1 cellular context compared by ENCODE assay signal in the genomic region with DNA sequence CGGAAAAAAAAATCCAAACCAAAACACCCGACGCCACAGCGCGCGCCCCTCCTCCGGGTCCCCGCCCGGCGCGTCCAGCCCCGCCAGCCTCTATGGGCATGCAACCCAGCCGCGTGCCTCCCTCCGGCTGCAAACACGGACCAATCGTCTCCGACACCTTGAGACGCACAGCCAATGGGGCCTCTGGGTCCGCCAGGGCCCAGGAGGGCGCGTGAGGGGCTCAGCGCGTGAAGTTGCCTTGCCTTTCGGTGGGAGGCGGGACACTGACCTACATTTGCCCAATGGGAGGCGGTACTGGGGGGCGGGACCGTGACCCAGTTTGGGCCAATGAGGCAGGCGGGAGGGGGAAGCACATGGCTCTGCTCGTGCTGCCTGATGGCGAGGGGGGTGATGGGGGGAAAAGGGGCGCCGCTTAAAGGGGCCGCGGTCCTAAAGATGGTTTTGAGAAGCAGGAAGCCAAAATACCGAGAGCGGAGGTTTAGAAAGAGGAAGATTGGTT.
A peak's percentile ranks its signal among the peaks of the same experiment; 100 is the strongest.
TF ChIP-seq lines count a peak whose summit lies in the region.

No MANE protein-coding gene starts in this region.

TF ChIP-seq in HepG2, 621 proteins besides CTCF, POLR2A, EP300 and RAD21 (continued from another document and continues in another):
- TF ChIP-seq, protein P1, sequence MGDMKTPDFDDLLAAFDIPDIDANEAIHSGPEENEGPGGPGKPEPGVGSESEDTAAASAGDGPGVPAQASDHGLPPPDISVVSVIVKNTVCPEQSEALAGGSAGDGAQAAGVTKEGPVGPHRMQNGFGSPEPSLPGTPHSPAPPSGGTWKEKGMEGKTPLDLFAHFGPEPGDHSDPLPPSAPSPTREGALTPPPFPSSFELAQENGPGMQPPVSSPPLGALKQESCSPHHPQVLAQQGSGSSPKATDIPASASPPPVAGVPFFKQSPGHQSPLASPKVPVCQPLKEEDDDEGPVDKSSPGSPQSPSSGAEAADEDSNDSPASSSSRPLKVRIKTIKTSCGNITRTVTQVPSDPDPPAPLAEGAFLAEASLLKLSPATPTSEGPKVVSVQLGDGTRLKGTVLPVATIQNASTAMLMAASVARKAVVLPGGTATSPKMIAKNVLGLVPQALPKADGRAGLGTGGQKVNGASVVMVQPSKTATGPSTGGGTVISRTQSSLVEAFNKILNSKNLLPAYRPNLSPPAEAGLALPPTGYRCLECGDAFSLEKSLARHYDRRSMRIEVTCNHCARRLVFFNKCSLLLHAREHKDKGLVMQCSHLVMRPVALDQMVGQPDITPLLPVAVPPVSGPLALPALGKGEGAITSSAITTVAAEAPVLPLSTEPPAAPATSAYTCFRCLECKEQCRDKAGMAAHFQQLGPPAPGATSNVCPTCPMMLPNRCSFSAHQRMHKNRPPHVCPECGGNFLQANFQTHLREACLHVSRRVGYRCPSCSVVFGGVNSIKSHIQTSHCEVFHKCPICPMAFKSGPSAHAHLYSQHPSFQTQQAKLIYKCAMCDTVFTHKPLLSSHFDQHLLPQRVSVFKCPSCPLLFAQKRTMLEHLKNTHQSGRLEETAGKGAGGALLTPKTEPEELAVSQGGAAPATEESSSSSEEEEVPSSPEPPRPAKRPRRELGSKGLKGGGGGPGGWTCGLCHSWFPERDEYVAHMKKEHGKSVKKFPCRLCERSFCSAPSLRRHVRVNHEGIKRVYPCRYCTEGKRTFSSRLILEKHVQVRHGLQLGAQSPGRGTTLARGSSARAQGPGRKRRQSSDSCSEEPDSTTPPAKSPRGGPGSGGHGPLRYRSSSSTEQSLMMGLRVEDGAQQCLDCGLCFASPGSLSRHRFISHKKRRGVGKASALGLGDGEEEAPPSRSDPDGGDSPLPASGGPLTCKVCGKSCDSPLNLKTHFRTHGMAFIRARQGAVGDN (CRISPR knock-in tag; IDR thresholded peaks at IDR 0.05), result peak; percentile 97
- TF ChIP-seq ZNF543 (CRISPR knock-in tag; IDR thresholded peaks at IDR 0.05), result peak; percentile 75; the same call in 1 of the 2 replicates
- peak; percentile 35; the same call in 1 of the 2 replicates for TF ChIP-seq TAF1 (CRISPR knock-in tag; IDR thresholded peaks at IDR 0.05)
- peak; percentile 28; the same call in 1 of the 2 replicates for TF ChIP-seq CEBPB (IDR thresholded peaks at IDR 0.05; ENCODE audit: borderline replicate concordance, low read depth, low read length)
- TF ChIP-seq, protein P2, sequence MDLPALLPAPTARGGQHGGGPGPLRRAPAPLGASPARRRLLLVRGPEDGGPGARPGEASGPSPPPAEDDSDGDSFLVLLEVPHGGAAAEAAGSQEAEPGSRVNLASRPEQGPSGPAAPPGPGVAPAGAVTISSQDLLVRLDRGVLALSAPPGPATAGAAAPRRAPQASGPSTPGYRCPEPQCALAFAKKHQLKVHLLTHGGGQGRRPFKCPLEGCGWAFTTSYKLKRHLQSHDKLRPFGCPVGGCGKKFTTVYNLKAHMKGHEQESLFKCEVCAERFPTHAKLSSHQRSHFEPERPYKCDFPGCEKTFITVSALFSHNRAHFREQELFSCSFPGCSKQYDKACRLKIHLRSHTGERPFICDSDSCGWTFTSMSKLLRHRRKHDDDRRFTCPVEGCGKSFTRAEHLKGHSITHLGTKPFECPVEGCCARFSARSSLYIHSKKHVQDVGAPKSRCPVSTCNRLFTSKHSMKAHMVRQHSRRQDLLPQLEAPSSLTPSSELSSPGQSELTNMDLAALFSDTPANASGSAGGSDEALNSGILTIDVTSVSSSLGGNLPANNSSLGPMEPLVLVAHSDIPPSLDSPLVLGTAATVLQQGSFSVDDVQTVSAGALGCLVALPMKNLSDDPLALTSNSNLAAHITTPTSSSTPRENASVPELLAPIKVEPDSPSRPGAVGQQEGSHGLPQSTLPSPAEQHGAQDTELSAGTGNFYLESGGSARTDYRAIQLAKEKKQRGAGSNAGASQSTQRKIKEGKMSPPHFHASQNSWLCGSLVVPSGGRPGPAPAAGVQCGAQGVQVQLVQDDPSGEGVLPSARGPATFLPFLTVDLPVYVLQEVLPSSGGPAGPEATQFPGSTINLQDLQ (CRISPR knock-in tag; IDR thresholded peaks at IDR 0.05), result peak; percentile 29; the same call in 1 of the 2 replicates
- TF ChIP-seq ZFP90 (CRISPR knock-in tag; IDR thresholded peaks at IDR 0.05; ENCODE audit: borderline replicate concordance), result peak; percentile 41; the same call in 1 of the 2 replicates
- peak; percentile 65; the same call in 1 of the 2 replicates for TF ChIP-seq RXRA (CRISPR knock-in tag; IDR thresholded peaks at IDR 0.05)
- peak; percentile 19; the same call in 1 of the 2 replicates for TF ChIP-seq NCOR1 (IDR thresholded peaks at IDR 0.05; ENCODE audit: borderline replicate concordance, low read length)
- TF ChIP-seq, protein P3, sequence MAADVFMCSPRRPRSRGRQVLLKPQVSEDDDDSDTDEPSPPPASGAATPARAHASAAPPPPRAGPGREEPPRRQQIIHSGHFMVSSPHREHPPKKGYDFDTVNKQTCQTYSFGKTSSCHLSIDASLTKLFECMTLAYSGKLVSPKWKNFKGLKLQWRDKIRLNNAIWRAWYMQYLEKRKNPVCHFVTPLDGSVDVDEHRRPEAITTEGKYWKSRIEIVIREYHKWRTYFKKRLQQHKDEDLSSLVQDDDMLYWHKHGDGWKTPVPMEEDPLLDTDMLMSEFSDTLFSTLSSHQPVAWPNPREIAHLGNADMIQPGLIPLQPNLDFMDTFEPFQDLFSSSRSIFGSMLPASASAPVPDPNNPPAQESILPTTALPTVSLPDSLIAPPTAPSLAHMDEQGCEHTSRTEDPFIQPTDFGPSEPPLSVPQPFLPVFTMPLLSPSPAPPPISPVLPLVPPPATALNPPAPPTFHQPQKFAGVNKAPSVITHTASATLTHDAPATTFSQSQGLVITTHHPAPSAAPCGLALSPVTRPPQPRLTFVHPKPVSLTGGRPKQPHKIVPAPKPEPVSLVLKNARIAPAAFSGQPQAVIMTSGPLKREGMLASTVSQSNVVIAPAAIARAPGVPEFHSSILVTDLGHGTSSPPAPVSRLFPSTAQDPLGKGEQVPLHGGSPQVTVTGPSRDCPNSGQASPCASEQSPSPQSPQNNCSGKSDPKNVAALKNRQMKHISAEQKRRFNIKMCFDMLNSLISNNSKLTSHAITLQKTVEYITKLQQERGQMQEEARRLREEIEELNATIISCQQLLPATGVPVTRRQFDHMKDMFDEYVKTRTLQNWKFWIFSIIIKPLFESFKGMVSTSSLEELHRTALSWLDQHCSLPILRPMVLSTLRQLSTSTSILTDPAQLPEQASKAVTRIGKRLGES (CRISPR knock-in tag; IDR thresholded peaks at IDR 0.05; ENCODE audit: borderline replicate concordance), result no peak
- TF ChIP-seq, protein P4, sequence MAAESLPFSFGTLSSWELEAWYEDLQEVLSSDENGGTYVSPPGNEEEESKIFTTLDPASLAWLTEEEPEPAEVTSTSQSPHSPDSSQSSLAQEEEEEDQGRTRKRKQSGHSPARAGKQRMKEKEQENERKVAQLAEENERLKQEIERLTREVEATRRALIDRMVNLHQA (CRISPR knock-in tag; IDR thresholded peaks at IDR 0.05), result no peak
- TF ChIP-seq PITX1 (CRISPR knock-in tag; IDR thresholded peaks at IDR 0.05), result 0 out of 2 replicates have a peak, but pooled peaks have one; percentile 49
- TF ChIP-seq, protein P5, sequence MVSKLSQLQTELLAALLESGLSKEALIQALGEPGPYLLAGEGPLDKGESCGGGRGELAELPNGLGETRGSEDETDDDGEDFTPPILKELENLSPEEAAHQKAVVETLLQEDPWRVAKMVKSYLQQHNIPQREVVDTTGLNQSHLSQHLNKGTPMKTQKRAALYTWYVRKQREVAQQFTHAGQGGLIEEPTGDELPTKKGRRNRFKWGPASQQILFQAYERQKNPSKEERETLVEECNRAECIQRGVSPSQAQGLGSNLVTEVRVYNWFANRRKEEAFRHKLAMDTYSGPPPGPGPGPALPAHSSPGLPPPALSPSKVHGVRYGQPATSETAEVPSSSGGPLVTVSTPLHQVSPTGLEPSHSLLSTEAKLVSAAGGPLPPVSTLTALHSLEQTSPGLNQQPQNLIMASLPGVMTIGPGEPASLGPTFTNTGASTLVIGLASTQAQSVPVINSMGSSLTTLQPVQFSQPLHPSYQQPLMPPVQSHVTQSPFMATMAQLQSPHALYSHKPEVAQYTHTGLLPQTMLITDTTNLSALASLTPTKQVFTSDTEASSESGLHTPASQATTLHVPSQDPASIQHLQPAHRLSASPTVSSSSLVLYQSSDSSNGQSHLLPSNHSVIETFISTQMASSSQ (IDR thresholded peaks at IDR 0.05; ENCODE audit: low read depth), result no peak
- TF ChIP-seq, protein P5 (CRISPR knock-in tag; IDR thresholded peaks at IDR 0.05; ENCODE audit: borderline replicate concordance), result peak; percentile 68
- no peak for TF ChIP-seq ZNF44 (CRISPR knock-in tag; IDR thresholded peaks at IDR 0.05)
- TF ChIP-seq, protein P6, sequence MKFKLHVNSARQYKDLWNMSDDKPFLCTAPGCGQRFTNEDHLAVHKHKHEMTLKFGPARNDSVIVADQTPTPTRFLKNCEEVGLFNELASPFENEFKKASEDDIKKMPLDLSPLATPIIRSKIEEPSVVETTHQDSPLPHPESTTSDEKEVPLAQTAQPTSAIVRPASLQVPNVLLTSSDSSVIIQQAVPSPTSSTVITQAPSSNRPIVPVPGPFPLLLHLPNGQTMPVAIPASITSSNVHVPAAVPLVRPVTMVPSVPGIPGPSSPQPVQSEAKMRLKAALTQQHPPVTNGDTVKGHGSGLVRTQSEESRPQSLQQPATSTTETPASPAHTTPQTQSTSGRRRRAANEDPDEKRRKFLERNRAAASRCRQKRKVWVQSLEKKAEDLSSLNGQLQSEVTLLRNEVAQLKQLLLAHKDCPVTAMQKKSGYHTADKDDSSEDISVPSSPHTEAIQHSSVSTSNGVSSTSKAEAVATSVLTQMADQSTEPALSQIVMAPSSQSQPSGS (CRISPR knock-in tag; IDR thresholded peaks at IDR 0.05), result 0 out of 2 replicates have a peak, but pooled peaks have one; percentile 49
- TF ChIP-seq, protein P7, sequence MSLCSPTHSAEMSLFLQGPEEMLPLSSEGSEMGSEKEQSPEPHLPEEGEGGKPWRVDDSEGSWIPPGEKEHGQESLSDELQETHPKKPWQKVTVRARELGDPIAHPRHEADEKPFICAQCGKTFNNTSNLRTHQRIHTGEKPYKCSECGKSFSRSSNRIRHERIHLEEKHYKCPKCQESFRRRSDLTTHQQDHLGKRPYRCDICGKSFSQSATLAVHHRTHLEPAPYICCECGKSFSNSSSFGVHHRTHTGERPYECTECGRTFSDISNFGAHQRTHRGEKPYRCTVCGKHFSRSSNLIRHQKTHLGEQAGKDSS (CRISPR knock-in tag; IDR thresholded peaks at IDR 0.05; ENCODE audit: borderline replicate concordance, low read depth), result peak; percentile 68
- no peak for TF ChIP-seq ZNF660 (CRISPR knock-in tag; IDR thresholded peaks at IDR 0.05; ENCODE audit: borderline replicate concordance, low read depth)
- TF ChIP-seq ZNF841 (CRISPR knock-in tag; IDR thresholded peaks at IDR 0.05; ENCODE audit: borderline replicate concordance), result peak; percentile 72
- peak; percentile 96 for TF ChIP-seq RNF2 (conservative IDR thresholded peaks at IDR 0.05; ENCODE audit: low read depth)
- TF ChIP-seq ZNF468 (CRISPR knock-in tag; IDR thresholded peaks at IDR 0.05), result 0 out of 2 replicates have a peak, but pooled peaks have one; percentile 69
- no peak; the same call in 1 of the 2 replicates for TF ChIP-seq DPF2 (CRISPR knock-in tag; IDR thresholded peaks at IDR 0.05; ENCODE audit: borderline replicate concordance, low read depth)
- 0 out of 2 replicates have a peak, but pooled peaks have one; percentile 41 for TF ChIP-seq HMG20B (CRISPR knock-in tag; conservative IDR thresholded peaks at IDR 0.05)
- no peak for TF ChIP-seq MIXL1 (CRISPR knock-in tag; IDR thresholded peaks at IDR 0.05)
- TF ChIP-seq, protein P8, sequence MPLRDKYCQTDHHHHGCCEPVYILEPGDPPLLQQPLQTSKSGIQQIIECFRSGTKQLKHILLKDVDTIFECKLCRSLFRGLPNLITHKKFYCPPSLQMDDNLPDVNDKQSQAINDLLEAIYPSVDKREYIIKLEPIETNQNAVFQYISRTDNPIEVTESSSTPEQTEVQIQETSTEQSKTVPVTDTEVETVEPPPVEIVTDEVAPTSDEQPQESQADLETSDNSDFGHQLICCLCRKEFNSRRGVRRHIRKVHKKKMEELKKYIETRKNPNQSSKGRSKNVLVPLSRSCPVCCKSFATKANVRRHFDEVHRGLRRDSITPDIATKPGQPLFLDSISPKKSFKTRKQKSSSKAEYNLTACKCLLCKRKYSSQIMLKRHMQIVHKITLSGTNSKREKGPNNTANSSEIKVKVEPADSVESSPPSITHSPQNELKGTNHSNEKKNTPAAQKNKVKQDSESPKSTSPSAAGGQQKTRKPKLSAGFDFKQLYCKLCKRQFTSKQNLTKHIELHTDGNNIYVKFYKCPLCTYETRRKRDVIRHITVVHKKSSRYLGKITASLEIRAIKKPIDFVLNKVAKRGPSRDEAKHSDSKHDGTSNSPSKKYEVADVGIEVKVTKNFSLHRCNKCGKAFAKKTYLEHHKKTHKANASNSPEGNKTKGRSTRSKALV (CRISPR knock-in tag; IDR thresholded peaks at IDR 0.05), result no peak
- TF ChIP-seq POLR2AphosphoS2 (IDR thresholded peaks at IDR 0.05; ENCODE audit: low read depth, low read length), result no peak
- peak; percentile 96 for TF ChIP-seq ZNF607 (CRISPR knock-in tag; IDR thresholded peaks at IDR 0.05; ENCODE audit: borderline replicate concordance)
- peak; percentile 34 for TF ChIP-seq CREM (IDR thresholded peaks at IDR 0.05)
- TF ChIP-seq CREM (CRISPR knock-in tag; IDR thresholded peaks at IDR 0.05), result no peak
- no peak for TF ChIP-seq ZSCAN9 (CRISPR knock-in tag; IDR thresholded peaks at IDR 0.05; ENCODE audit: borderline replicate concordance)
- TF ChIP-seq ASH2L (IDR thresholded peaks at IDR 0.05; ENCODE audit: insufficient read length, low read depth, low read length), result peak; percentile 45
- TF ChIP-seq, protein P9, sequence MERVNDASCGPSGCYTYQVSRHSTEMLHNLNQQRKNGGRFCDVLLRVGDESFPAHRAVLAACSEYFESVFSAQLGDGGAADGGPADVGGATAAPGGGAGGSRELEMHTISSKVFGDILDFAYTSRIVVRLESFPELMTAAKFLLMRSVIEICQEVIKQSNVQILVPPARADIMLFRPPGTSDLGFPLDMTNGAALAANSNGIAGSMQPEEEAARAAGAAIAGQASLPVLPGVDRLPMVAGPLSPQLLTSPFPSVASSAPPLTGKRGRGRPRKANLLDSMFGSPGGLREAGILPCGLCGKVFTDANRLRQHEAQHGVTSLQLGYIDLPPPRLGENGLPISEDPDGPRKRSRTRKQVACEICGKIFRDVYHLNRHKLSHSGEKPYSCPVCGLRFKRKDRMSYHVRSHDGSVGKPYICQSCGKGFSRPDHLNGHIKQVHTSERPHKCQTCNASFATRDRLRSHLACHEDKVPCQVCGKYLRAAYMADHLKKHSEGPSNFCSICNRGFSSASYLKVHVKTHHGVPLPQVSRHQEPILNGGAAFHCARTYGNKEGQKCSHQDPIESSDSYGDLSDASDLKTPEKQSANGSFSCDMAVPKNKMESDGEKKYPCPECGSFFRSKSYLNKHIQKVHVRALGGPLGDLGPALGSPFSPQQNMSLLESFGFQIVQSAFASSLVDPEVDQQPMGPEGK (CRISPR knock-in tag; IDR thresholded peaks at IDR 0.05), result peak; percentile 57; the same call in 1 of the 2 replicates
